28 cellular contexts compared by ENCODE assay signal in genomic region chr1:74737360-74737759, GRCh38.
"Had no signal": no experiment of that assay in that cellular context is flagged by ENCODE, and none has a peak within 500 bp of the region (broad histone marks: within the 10 kb centered on the region; RNA-seq: fewer than 3 reads in every experiment).

No MANE protein-coding gene starts in this region.

- H3K27me3 ChIP-seq: stomach, suprapubic skin, testis, thyroid gland, tibial artery, tibial nerve, transverse colon, upper lobe of left lung, upper lobe of right lung, uterus, vagina had no signal

- H3K36me3 ChIP-seq: uterus had no signal

- H3K4me1 ChIP-seq: uterus had no signal

- FAIRE-seq: urothelium cell line had no signal

- H3K9me3 ChIP-seq: stomach, suprapubic skin, testis, thoracic aorta, thyroid gland, tibial artery, tibial nerve, transverse colon, upper lobe of left lung, upper lobe of right lung, uterus, vagina had no signal

- H3K4me3 ChIP-seq: stomach, suprapubic skin, testis, thoracic aorta, thyroid gland, tibial artery, tibial nerve, transverse colon, upper lobe of left lung, upper lobe of right lung, uterus, vagina had no signal

- DNase-seq: stimulated activated CD4-positive, alpha-beta T cell treated with anti-CD3 and anti-CD28 coated beads, Interleukin-2, amount 100 ng/mL, for 48 hours; stimulated activated CD4-positive, alpha-beta T cell treated with anti-CD3 and anti-CD28 coated beads, Interleukin-4, amount 100 ng/mL, for 1 hour; stimulated activated CD4-positive, alpha-beta T cell treated with anti-CD3 and anti-CD28 coated beads, Interleukin-4, amount 100 ng/mL, for 24 hours; stimulated activated CD4-positive, alpha-beta T cell treated with anti-CD3 and anti-CD28 coated beads, Interleukin-4, amount 100 ng/mL, for 4 hours; stimulated activated CD8-positive, alpha-beta memory T cell treated with anti-CD3 and anti-CD28 coated beads, Interleukin-4, amount 100 ng/mL, for 48 hours; stimulated activated naive CD4-positive, alpha-beta T cell; stimulated activated naive CD4-positive, alpha-beta T cell treated with Interleukin-2 at 50 U/mL for 16 hours; stimulated activated naive CD8-positive, alpha-beta T cell treated with anti-CD3 and anti-CD28 coated beads, Interleukin-15, amount 100 ng/mL, for 72 hours; stimulated activated naive CD8-positive, alpha-beta T cell treated with anti-CD3 and anti-CD28 coated beads, Interleukin-15, Interleukin-2, amounts not matched to agents 100 U/mL and 50 U/mL, for 24 hours; stomach; substantia nigra; testis; thyroid gland; tibial artery; transverse colon; trophoblast cell; upper lobe of left lung; upper lobe of right lung; uterus had no signal

- H3K27ac ChIP-seq: stomach, suprapubic skin, testis, thoracic aorta, thyroid gland, tibial artery, tibial nerve, transverse colon, upper lobe of left lung, upper lobe of right lung, uterus, vagina had no signal

- ATAC-seq: stimulated activated effector memory CD8-positive, alpha-beta T cell treated with anti-CD3 and anti-CD28 coated beads, Interleukin-12 subunit alpha, Interleukin-12 subunit beta, amount 100 ng/mL, for 72 hours; stimulated activated memory B cell treated with anti-CD40 and anti-IgM and Interleukin-4, amounts not matched to agents 10 μg/mL and 1 μg/mL and 100 μg/mL, for 72 hours; stimulated activated naive CD8-positive, alpha-beta T cell treated with anti-CD3 and anti-CD28 coated beads, Interleukin-15, amount 100 ng/mL, for 72 hours; stimulated activated naive CD8-positive, alpha-beta T cell treated with anti-CD3 and anti-CD28 coated beads, Interleukin-15, Interleukin-2, amounts not matched to agents 100 U/mL and 50 U/mL, for 24 hours; upper lobe of right lung had no signal

- H3K27ac Mint-ChIP-seq: stimulated activated effector memory CD8-positive, alpha-beta T cell treated with anti-CD3 and anti-CD28 coated beads, Interleukin-12 subunit alpha, Interleukin-12 subunit beta, amount 100 ng/mL, for 72 hours; stimulated activated memory B cell treated with anti-CD40 and anti-IgM and Interleukin-4, amounts not matched to agents 10 μg/mL and 1 μg/mL and 100 μg/mL, for 72 hours; stimulated activated naive CD8-positive, alpha-beta T cell treated with anti-CD3 and anti-CD28 coated beads, Interleukin-15, amount 100 ng/mL, for 72 hours; stimulated activated naive CD8-positive, alpha-beta T cell treated with anti-CD3 and anti-CD28 coated beads, Interleukin-15, Interleukin-2, amounts not matched to agents 100 ng/mL and 50 ng/mL, for 24 hours; type B pancreatic cell had no signal

- H3K4me3 Mint-ChIP-seq: stimulated activated effector memory CD8-positive, alpha-beta T cell treated with anti-CD3 and anti-CD28 coated beads, Interleukin-12 subunit alpha, Interleukin-12 subunit beta, amount 100 ng/mL, for 72 hours; stimulated activated memory B cell treated with anti-CD40 and anti-IgM and Interleukin-4, amounts not matched to agents 10 μg/mL and 1 μg/mL and 100 μg/mL, for 72 hours; stimulated activated naive CD8-positive, alpha-beta T cell treated with anti-CD3 and anti-CD28 coated beads, Interleukin-15, amount 100 ng/mL, for 72 hours; stimulated activated naive CD8-positive, alpha-beta T cell treated with anti-CD3 and anti-CD28 coated beads, Interleukin-15, Interleukin-2, amounts not matched to agents 100 ng/mL and 50 ng/mL, for 24 hours; type B pancreatic cell had no signal

- H3K27me3 Mint-ChIP-seq: stimulated activated memory B cell treated with anti-CD40 and anti-IgM and Interleukin-4, amounts not matched to agents 10 μg/mL and 1 μg/mL and 100 μg/mL, for 72 hours; stimulated activated naive CD8-positive, alpha-beta T cell treated with anti-CD3 and anti-CD28 coated beads, Interleukin-15, amount 100 ng/mL, for 72 hours; stimulated activated naive CD8-positive, alpha-beta T cell treated with anti-CD3 and anti-CD28 coated beads, Interleukin-15, Interleukin-2, amounts not matched to agents 100 ng/mL and 50 ng/mL, for 24 hours; type B pancreatic cell had no signal
